Comparison of ENCODE assay signal across 17 cellular contexts in the genomic region with DNA sequence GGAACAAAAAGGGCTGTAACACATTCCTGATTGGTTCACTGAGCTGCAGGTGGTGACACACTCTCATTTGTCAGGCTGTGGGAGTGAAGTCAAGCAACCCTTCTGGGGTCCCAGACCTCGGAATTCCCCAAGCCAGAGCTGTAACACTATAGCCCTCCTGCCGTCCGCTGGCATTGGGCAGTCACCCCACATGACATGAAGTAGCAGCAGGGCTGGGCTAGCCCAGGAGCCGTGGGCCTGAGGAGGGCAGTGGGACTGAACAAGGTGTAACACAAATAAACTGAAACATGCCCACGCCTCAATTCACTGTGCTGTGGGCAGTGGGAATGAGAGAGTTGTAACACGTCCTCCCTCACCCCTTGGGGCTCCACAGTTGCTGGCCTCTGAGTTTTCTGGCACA.
DNase-seq lines count a peak whose midpoint lies in the region; ATAC-seq, FAIRE-seq and TF ChIP-seq lines count a peak whose summit lies in the region.
"Had no signal": no experiment of that assay in that cellular context is flagged by ENCODE, and none has a peak within 500 bp of the region (broad histone marks: within the 10 kb centered on the region; RNA-seq: fewer than 3 reads in every experiment).

No MANE protein-coding gene starts in this region.

- WGBS in right cardiac atrium = 82% methylated on average over 6 of the region's 6 CpGs
- 76 to 82% (median 82%) methylated on average over 6 of the region's 6 CpGs for WGBS in small intestine, 3 donors
- 88 to 90% methylated on average over 5 to 6 of the region's 6 CpGs for WGBS in thyroid gland, 2 donors

- ATAC-seq in left ventricle myocardium superior (no peak), right cardiac atrium (no peak)

- no peak for TF ChIP-seq POLR2A in thyroid gland (IDR thresholded peaks at IDR 0.05)

- no peaks in the 10 kb centered on the region for H3K4me1 ChIP-seq in right cardiac atrium (ENCODE audit: control insufficient read depth, insufficient read depth, low read length)
- no peaks in the 10 kb centered on the region for H3K4me1 ChIP-seq in small intestine (ENCODE audit: control insufficient read depth in 2 of 2, insufficient read depth in 1 of 2, low read depth in 1 of 2, low read length in 1 of 2)
- no peaks in the 10 kb centered on the region for H3K4me1 ChIP-seq in thyroid gland

- intact Hi-C loops in left ventricle myocardium superior (cut with micrococcal nuclease) (no loop called here), right cardiac atrium (cut with DNase I) (no loop called here), posterior vena cava (cut with DNase I) (no loop called here), thyroid gland (cut with DNase I) (no loop called here)

- H3K36me3 ChIP-seq in small intestine (ENCODE audit: control insufficient read depth in 2 of 2, insufficient read depth in 2 of 2, low read length in 2 of 2) = no peaks in the 10 kb centered on the region
- H3K36me3 ChIP-seq in thyroid gland = no peaks in the 10 kb centered on the region
- H3K36me3 ChIP-seq: BLaER1 treated with 17β-estradiol and CSF1 and Interleukin-3, amounts not matched to agents 10 nM and 100 nM had no signal

- DNase-seq in left ventricle myocardium superior (peak; percentile 20), right cardiac atrium (no peak), left kidney (ENCODE audit: low read depth, low spot score) (peak; percentile 14), posterior vena cava (ENCODE audit: low spot score) (peak; percentile 58), small intestine (no peak), T-helper 9 cell (no peak), midbrain (lab: John Stamatoyannopoulos, UW) (no peak), thyroid gland (no peak)
- DNase-seq: AML-193; Calu3; CD4-positive, CD25-positive, alpha-beta regulatory T cell; DMS 273 treated with DMSO at 0.1 percent for 48 hours; GM23248; H7 had no signal

- no peak for FAIRE-seq in small intestine (lab: Jason Lieb, UNC)
- FAIRE-seq: GM18507 had no signal

- H3K9me3 ChIP-seq in right cardiac atrium (ENCODE audit: control insufficient read depth, low read length) = no peaks in the 10 kb centered on the region
- H3K9me3 ChIP-seq in small intestine (ENCODE audit: control insufficient read depth, low read depth) = no peaks in the 10 kb centered on the region
- H3K9me3 ChIP-seq in thyroid gland = no peaks in the 10 kb centered on the region

- TF ChIP-seq CTCF in thyroid gland (IDR thresholded peaks at IDR 0.05) = no peak

- H3K27ac ChIP-seq in right cardiac atrium (ENCODE audit: low read length) (no peak overlapping the region), small intestine (ENCODE audit: low read depth in 1 of 2, low read length in 1 of 2) (no peak overlapping the region), thyroid gland (no peak overlapping the region)
- H3K27ac ChIP-seq: 22Rv1; BLaER1 treated with 17β-estradiol and CSF1 and Interleukin-3, amounts not matched to agents 10 nM and 100 nM; GM23248 had no signal

- H3K27me3 ChIP-seq in right cardiac atrium (ENCODE audit: control insufficient read depth, insufficient read depth) (no peaks in the 10 kb centered on the region), small intestine (ENCODE audit: control insufficient read depth in 2 of 2, insufficient read depth in 2 of 2, low read length in 2 of 2) (no peaks in the 10 kb centered on the region), thyroid gland (no peaks in the 10 kb centered on the region)
- H3K27me3 ChIP-seq: BLaER1 treated with 17β-estradiol and CSF1 and Interleukin-3, amounts not matched to agents 10 nM and 100 nM had no signal

- H3K4me3 ChIP-seq in right cardiac atrium (ENCODE audit: low read length) = no peak overlapping the region
- H3K4me3 ChIP-seq in small intestine (ENCODE audit: low read depth in 1 of 2, low read length in 2 of 2) = no peak overlapping the region
- no peak overlapping the region for H3K4me3 ChIP-seq in thyroid gland (replicated peaks in 1 of 3)
- H3K4me3 ChIP-seq: BLaER1 treated with 17β-estradiol and CSF1 and Interleukin-3, amounts not matched to agents 10 nM and 100 nM; GM23248 had no signal

Comparison
In these comparisons a context has a peak if more than half of its experiments do, and no peak if none do; other contexts are left out.
1. DNase-seq: peak in left ventricle myocardium superior (single experiment), left kidney (single experiment) and posterior vena cava (single experiment); none in right cardiac atrium (0 of 3), small intestine (single experiment), T-helper 9 cell (single experiment), midbrain (single experiment) and thyroid gland (0 of 2).